In the genomic region with DNA sequence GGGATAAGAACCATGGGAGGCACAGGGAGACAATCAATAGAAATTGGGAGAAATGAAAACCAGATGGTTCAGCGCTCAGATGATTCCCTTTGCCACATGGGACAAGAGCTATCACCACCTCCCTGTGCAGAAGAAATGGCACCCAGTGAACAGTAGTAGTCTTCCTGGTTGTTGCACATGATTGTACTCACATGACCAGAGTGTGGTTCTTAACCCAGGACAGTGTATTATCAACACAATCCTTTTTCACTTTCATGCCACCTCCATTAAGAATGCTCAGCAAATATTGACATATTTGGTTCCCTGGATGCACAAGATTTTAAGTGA, we compare ENCODE assay signal across 29 cellular contexts.
"Had no signal": no experiment of that assay in that cellular context is flagged by ENCODE, and none has a peak within 500 bp of the region (broad histone marks: within the 10 kb centered on the region; RNA-seq: fewer than 3 reads in every experiment).

No MANE protein-coding gene starts in this region.

- H3K4me3 Mint-ChIP-seq: naive thymus-derived CD4-positive, alpha-beta T cell; natural killer cell; nephron; stimulated activated memory B cell treated with anti-CD40 and anti-IgM and Interleukin-4, amounts not matched to agents 10 μg/mL and 1 μg/mL and 100 μg/mL, for 72 hours; stimulated activated naive CD8-positive, alpha-beta T cell treated with anti-CD3 and anti-CD28 coated beads, Interleukin-15, amount 100 ng/mL, for 72 hours; type B pancreatic cell had no signal

- H3K27ac Mint-ChIP-seq: naive thymus-derived CD4-positive, alpha-beta T cell; natural killer cell; nephron; stimulated activated memory B cell treated with anti-CD40 and anti-IgM and Interleukin-4, amounts not matched to agents 10 μg/mL and 1 μg/mL and 100 μg/mL, for 72 hours; type B pancreatic cell had no signal

- H3K4me1 Mint-ChIP-seq: naive thymus-derived CD4-positive, alpha-beta T cell; natural killer cell; stimulated activated naive CD8-positive, alpha-beta T cell treated with anti-CD3 and anti-CD28 coated beads, Interleukin-15, amount 100 ng/mL, for 72 hours had no signal

- H3K27me3 ChIP-seq: neutrophil, pancreas, spleen, suprapubic skin, testis, transverse colon, upper lobe of right lung, uterus had no signal

- H3K27ac ChIP-seq: neutrophil, pancreas, psoas muscle, skin epidermis, spleen, suprapubic skin, testis, tibial artery, transverse colon, upper lobe of right lung, uterus had no signal

- H3K4me3 ChIP-seq: pancreas, psoas muscle, skin epidermis, smooth muscle cell, spleen, suprapubic skin, testis, tibial artery, transverse colon, upper lobe of right lung, uterus had no signal

- H3K4me1 ChIP-seq: pancreas, psoas muscle, spleen, suprapubic skin, testis, tibial artery, transverse colon, upper lobe of right lung, uterus had no signal

- H3K9me3 Mint-ChIP-seq: natural killer cell; stimulated activated naive CD8-positive, alpha-beta T cell treated with anti-CD3 and anti-CD28 coated beads, Interleukin-15, amount 100 ng/mL, for 72 hours had no signal

- H3K36me3 ChIP-seq: neutrophil, pancreas, spleen, suprapubic skin, tibial artery, transverse colon, upper lobe of right lung, uterus had no signal

- DNase-seq: naive thymus-derived CD4-positive, alpha-beta T cell; natural killer cell; nucleus accumbens; pancreas; psoas muscle; right cardiac atrium; spleen; stimulated activated CD4-positive, alpha-beta T cell treated with anti-CD3 and anti-CD28 coated beads, Interleukin-12 subunit alpha, Interleukin-12 subunit beta, amount 100 ng/mL, for 4 hours; stimulated activated CD4-positive, alpha-beta T cell treated with anti-CD3 and anti-CD28 coated beads, Interleukin-1b, Interleukin-23, amount 100 ng/mL, for 48 hours; stimulated activated CD4-positive, alpha-beta T cell treated with anti-CD3 and anti-CD28 coated beads, Interleukin-4, amount 100 ng/mL, for 1 hour; stimulated activated CD4-positive, alpha-beta T cell treated with anti-CD3 and anti-CD28 coated beads, Interleukin-4, amount 100 ng/mL, for 4 hours; stimulated activated CD8-positive, alpha-beta memory T cell treated with anti-CD3 and anti-CD28 coated beads, Interleukin-4, amount 100 ng/mL, for 48 hours; stimulated activated naive CD4-positive, alpha-beta T cell; stimulated activated naive CD8-positive, alpha-beta T cell treated with anti-CD3 and anti-CD28 coated beads, Interleukin-15, amount 100 ng/mL, for 72 hours; stimulated activated naive CD8-positive, alpha-beta T cell treated with anti-CD3 and anti-CD28 coated beads, Interleukin-15, Interleukin-2, amounts not matched to agents 100 U/mL and 50 U/mL, for 24 hours; substantia nigra; testis; tibial artery; transverse colon; upper lobe of right lung; uterus had no signal

- H3K9me3 ChIP-seq: neutrophil, pancreas, psoas muscle, suprapubic skin, testis, transverse colon, upper lobe of right lung, uterus had no signal

- ATAC-seq: naive thymus-derived CD4-positive, alpha-beta T cell; natural killer cell; pancreas; psoas muscle; right cardiac atrium; sciatic nerve; stimulated activated memory B cell treated with anti-CD40 and anti-IgM and Interleukin-4, amounts not matched to agents 10 μg/mL and 1 μg/mL and 100 μg/mL, for 72 hours; stimulated activated naive CD8-positive, alpha-beta T cell treated with anti-CD3 and anti-CD28 coated beads, Interleukin-15, amount 100 ng/mL, for 72 hours; stimulated activated naive CD8-positive, alpha-beta T cell treated with anti-CD3 and anti-CD28 coated beads, Interleukin-15, Interleukin-2, amounts not matched to agents 100 U/mL and 50 U/mL, for 24 hours; upper lobe of right lung had no signal

- H3K4me2 ChIP-seq: smooth muscle cell had no signal

- H3K36me3 Mint-ChIP-seq: naive thymus-derived CD4-positive, alpha-beta T cell; natural killer cell; stimulated activated memory B cell treated with anti-CD40 and anti-IgM and Interleukin-4, amounts not matched to agents 10 μg/mL and 1 μg/mL and 100 μg/mL, for 72 hours; type B pancreatic cell had no signal
